In the genomic region with DNA sequence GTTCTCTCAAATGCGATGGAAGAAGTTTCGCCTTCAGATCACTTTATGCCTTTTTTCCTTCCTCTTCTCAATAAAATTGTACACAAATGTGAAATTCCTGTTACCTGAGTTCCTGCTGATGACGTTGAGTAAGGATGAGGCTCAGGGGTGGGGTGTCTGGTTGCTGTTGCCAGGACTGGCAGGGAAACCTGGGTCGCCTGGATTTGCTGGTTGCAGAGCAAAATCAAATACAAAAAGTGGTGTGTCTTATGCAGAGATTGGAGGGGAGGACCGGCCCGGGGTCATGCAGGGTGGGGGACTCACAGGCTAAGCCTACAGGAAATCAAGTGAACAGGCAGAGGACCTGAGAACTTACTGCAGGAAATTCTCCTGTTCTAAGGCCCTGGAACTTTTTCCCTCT, we compare ENCODE assay signal across 17 cellular contexts. TPM values are rescaled to one million over a fixed set of nuclear protein-coding genes. Genes with fewer than 3 reads are reported as not detected.
A peak's percentile ranks its signal among the peaks of the same experiment; 100 is the strongest.
DNase-seq lines count a peak whose midpoint lies in the region; ATAC-seq and TF ChIP-seq lines count a peak whose summit lies in the region.
"Had no signal": no experiment of that assay in that cellular context is flagged by ENCODE, and none has a peak within 500 bp of the region (broad histone marks: within the 10 kb centered on the region; RNA-seq: fewer than 3 reads in every experiment).

No MANE protein-coding gene starts in this region.

- TF ChIP-seq EP300 in SK-N-SH (IDR thresholded peaks at IDR 0.05; ENCODE audit: borderline replicate concordance in 1 of 2, low read depth in 1 of 2, low read length in 1 of 2): no peak

- DNase-seq in SK-N-SH: no peak
- DNase-seq in WTC11 (ENCODE audit: low spot score): no peak
- peak in 1 of 2 donors; percentile 32 for DNase-seq in foreskin keratinocyte
- DNase-seq in prostate gland (ENCODE audit: low spot score): peak; percentile 36
- no peak for DNase-seq in foreskin melanocyte
- no peak for DNase-seq in activated CD8-positive, alpha-beta T cell treated with anti-CD3 and anti-CD28 coated beads for 36 hours
- DNase-seq: activated gamma-delta T cell; cortex of kidney; KG1; NCI-H1092 treated with DMSO at 0.1 percent for 48 hours; NCI-H82; stimulated activated CD4-positive, alpha-beta T cell treated with anti-CD3 and anti-CD28 coated beads, Interleukin-12 subunit alpha, Interleukin-12 subunit beta, amount 100 ng/mL, for 4 hours; stimulated activated naive CD4-positive, alpha-beta T cell had no signal

- no peak overlapping the region for H3K27ac ChIP-seq in SK-N-SH (ENCODE audit: low read depth in 2 of 2, low read length in 1 of 2)
- peak overlapping the region; percentile 60 for H3K27ac ChIP-seq in foreskin keratinocyte
- peak overlapping the region; percentile 69 to 75 for H3K27ac ChIP-seq in prostate gland
- H3K27ac ChIP-seq: 22Rv1 had no signal

- H3K4me1 Mint-ChIP-seq in WTC11: peaks cover 19% of the 10 kb centered on the region
- H3K4me1 Mint-ChIP-seq in activated CD8-positive, alpha-beta T cell treated with anti-CD3 and anti-CD28 coated beads for 36 hours (ENCODE audit: low read depth): peaks cover 15% of the 10 kb centered on the region

- H2AFZ ChIP-seq in SK-N-SH (ENCODE audit: low read depth): no peak overlapping the region

- H3K4me1 ChIP-seq in SK-N-SH (ENCODE audit: control insufficient read depth in 1 of 2, insufficient read depth in 2 of 2, low read depth in 1 of 2, low read length in 1 of 2): no peaks in the 10 kb centered on the region
- H3K4me1 ChIP-seq in foreskin keratinocyte: peaks cover 5% of the 10 kb centered on the region
- H3K4me1 ChIP-seq in prostate gland (replicated peaks): no peaks in the 10 kb centered on the region

- H3K27me3 ChIP-seq in SK-N-SH (ENCODE audit: insufficient read depth) (peaks cover 34% of the 10 kb centered on the region; the same call in 1 of the 2 replicates), foreskin keratinocyte (no peaks in the 10 kb centered on the region), prostate gland (replicated peaks; ENCODE audit: insufficient read depth) (no peaks in the 10 kb centered on the region)

- H3K4me2 ChIP-seq in SK-N-SH: peak overlapping the region; percentile 75; the same call in 1 of the 2 replicates

- H3K4me3 ChIP-seq in SK-N-SH (ENCODE audit: low read depth in 2 of 2, low read length in 1 of 2) (no peak overlapping the region), prostate gland (peak overlapping the region; percentile 22 to 26)

- no peaks in the 10 kb centered on the region for H3F3A ChIP-seq in SK-N-SH (replicated peaks; ENCODE audit: insufficient read depth)

- intact Hi-C loops in prostate gland (cut with DNase I): loop anchor here (5.0 kb wide), 1 partner anchor 49 kb away; no protein-coding TSS in a partner anchor
- intact Hi-C loops in activated CD8-positive, alpha-beta T cell treated with anti-CD3 and anti-CD28 coated beads for 36 hours (cut with micrococcal nuclease): no loop called here

- no peak overlapping the region for H3K27ac Mint-ChIP-seq in WTC11
- H3K27ac Mint-ChIP-seq in activated CD8-positive, alpha-beta T cell treated with anti-CD3 and anti-CD28 coated beads for 36 hours: no peak overlapping the region
- H3K27ac Mint-ChIP-seq: CD14-positive monocyte had no signal

- POLR2A ChIA-PET in SK-N-SH (lab: Yijun Ruan, JAX): no interaction called here
- POLR2A ChIA-PET in WTC11 (lab: Charles Lee): no interaction called here
- POLR2A ChIA-PET in activated CD8-positive, alpha-beta T cell treated with anti-CD3 and anti-CD28 coated beads for 36 hours (lab: Charles Lee): no interaction called here

- no peak for TF ChIP-seq POLR2A in prostate gland (IDR thresholded peaks at IDR 0.05)

- peak overlapping the region; percentile 74 for H3K4me3 Mint-ChIP-seq in WTC11
- H3K4me3 Mint-ChIP-seq in activated CD8-positive, alpha-beta T cell treated with anti-CD3 and anti-CD28 coated beads for 36 hours: no peak overlapping the region

- peaks cover 96% of the 10 kb centered on the region for H3K27me3 Mint-ChIP-seq in WTC11 (ENCODE audit: low read depth)
- peaks cover 3% of the 10 kb centered on the region for H3K27me3 Mint-ChIP-seq in activated CD8-positive, alpha-beta T cell treated with anti-CD3 and anti-CD28 coated beads for 36 hours

- H3K36me3 Mint-ChIP-seq in WTC11: no peaks in the 10 kb centered on the region
- no peaks in the 10 kb centered on the region for H3K36me3 Mint-ChIP-seq in activated CD8-positive, alpha-beta T cell treated with anti-CD3 and anti-CD28 coated beads for 36 hours (ENCODE audit: low read depth)

- H3K9me2 ChIP-seq in SK-N-SH: no peaks in the 10 kb centered on the region

- no peak overlapping the region for H3K9ac ChIP-seq in SK-N-SH

- H3K9me3 Mint-ChIP-seq in WTC11: no peaks in the 10 kb centered on the region
- no peaks in the 10 kb centered on the region for H3K9me3 Mint-ChIP-seq in activated CD8-positive, alpha-beta T cell treated with anti-CD3 and anti-CD28 coated beads for 36 hours

- CTCF ChIA-PET in SK-N-SH (lab: Yijun Ruan, JAX): no interaction called here
- CTCF ChIA-PET in WTC11 (lab: Charles Lee): no interaction called here
- CTCF ChIA-PET in activated CD8-positive, alpha-beta T cell treated with anti-CD3 and anti-CD28 coated beads for 36 hours (lab: Charles Lee): no interaction called here

- H3K36me3 ChIP-seq in SK-N-SH (replicated peaks in 1 of 2; ENCODE audit: control insufficient read depth in 1 of 2, insufficient read depth in 2 of 2, low read length in 1 of 2) (no peaks in the 10 kb centered on the region), prostate gland (no peaks in the 10 kb centered on the region)

- ATAC-seq in SK-N-SH treated with all-trans-retinoic acid at 6 μM for 48 hours (no peak; the same call in 2 of the 3 replicates), WTC11 (peak; percentile 33), foreskin keratinocyte (peak; percentile 65), HG03565 (IDR thresholded peaks at IDR 0.05; ENCODE audit: unreplicated experiment) (no peak)
- no peak for ATAC-seq in activated CD8-positive, alpha-beta T cell treated with anti-CD3 and anti-CD28 coated beads for 36 hours

- TF ChIP-seq RAD21 in SK-N-SH (IDR thresholded peaks at IDR 0.05; ENCODE audit: low read length): no peak

- no peaks in the 10 kb centered on the region for H4K20me1 ChIP-seq in SK-N-SH (ENCODE audit: insufficient read depth)

- H3K79me2 ChIP-seq in SK-N-SH (ENCODE audit: insufficient read depth): no peaks in the 10 kb centered on the region

- H3K9me3 ChIP-seq in SK-N-SH (no peaks in the 10 kb centered on the region), prostate gland (no peaks in the 10 kb centered on the region)

- 19% methylated on average over 6 of the region's 6 CpGs for WGBS in SK-N-SH (ENCODE audit: low lambda C conversion rate)
- WGBS in prostate gland: 31% methylated on average over 6 of the region's 6 CpGs

- no peak for TF ChIP-seq CTCF in SK-N-SH (IDR thresholded peaks at IDR 0.05)
- no peak for TF ChIP-seq CTCF in WTC11 (IDR thresholded peaks at IDR 0.05)
- TF ChIP-seq CTCF in foreskin keratinocyte (conservative IDR thresholded peaks at IDR 0.05): no peak
- TF ChIP-seq CTCF in prostate gland (IDR thresholded peaks at IDR 0.05): no peak
- no peak for TF ChIP-seq CTCF in activated CD8-positive, alpha-beta T cell treated with anti-CD3 and anti-CD28 coated beads for 36 hours (IDR thresholded peaks at IDR 0.05)

TF ChIP-seq in SK-N-SH, 30 proteins besides CTCF, POLR2A, EP300 and RAD21 (continues in another document):
- no peak for TF ChIP-seq GATA2 (CRISPR knock-in tag; IDR thresholded peaks at IDR 0.05)
- TF ChIP-seq USF2 (IDR thresholded peaks at IDR 0.05; ENCODE audit: borderline replicate concordance, low read depth, low read length): no peak
- no peak for TF ChIP-seq SMC3 (IDR thresholded peaks at IDR 0.05; ENCODE audit: low read depth, low read length)
- no peak for TF ChIP-seq JUND (IDR thresholded peaks at IDR 0.05)

TF ChIP-seq in SK-N-SH treated with all-trans-retinoic acid at 6 μM for 48 hours, 23 proteins besides CTCF, POLR2A, EP300 and RAD21 (continues in another document):
- TF ChIP-seq, protein P1, sequence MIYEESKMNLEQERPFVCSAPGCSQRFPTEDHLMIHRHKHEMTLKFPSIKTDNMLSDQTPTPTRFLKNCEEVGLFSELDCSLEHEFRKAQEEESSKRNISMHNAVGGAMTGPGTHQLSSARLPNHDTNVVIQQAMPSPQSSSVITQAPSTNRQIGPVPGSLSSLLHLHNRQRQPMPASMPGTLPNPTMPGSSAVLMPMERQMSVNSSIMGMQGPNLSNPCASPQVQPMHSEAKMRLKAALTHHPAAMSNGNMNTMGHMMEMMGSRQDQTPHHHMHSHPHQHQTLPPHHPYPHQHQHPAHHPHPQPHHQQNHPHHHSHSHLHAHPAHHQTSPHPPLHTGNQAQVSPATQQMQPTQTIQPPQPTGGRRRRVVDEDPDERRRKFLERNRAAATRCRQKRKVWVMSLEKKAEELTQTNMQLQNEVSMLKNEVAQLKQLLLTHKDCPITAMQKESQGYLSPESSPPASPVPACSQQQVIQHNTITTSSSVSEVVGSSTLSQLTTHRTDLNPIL (CRISPR knock-in tag; IDR thresholded peaks at IDR 0.05; ENCODE audit: low read depth): no peak
- TF ChIP-seq ZNF70 (CRISPR knock-in tag; IDR thresholded peaks at IDR 0.05) (no peak), ZFP30 (CRISPR knock-in tag; IDR thresholded peaks at IDR 0.05) (no peak), OSR1 (CRISPR knock-in tag; IDR thresholded peaks at IDR 0.05) (no peak), ZNF8 (CRISPR knock-in tag; IDR thresholded peaks at IDR 0.05) (no peak)

RNA-seq across cellular contexts. Expression of gene ANXA2R, which starts 39.2 kb away (rescaled TPM):
- polyA plus RNA-seq in SK-N-SH (2012; rRNA removed) (1.7 and 1.9 TPM in 2 replicates), foreskin keratinocyte (0.48 and 0.68 TPM in 2 replicates)
- 0.88 and 1.4 TPM in 2 replicates for polyA plus RNA-seq in SK-N-SH (2012; cell fraction: cytosol; rRNA removed)
- polyA plus RNA-seq in SK-N-SH (2012; cell fraction: nucleus; rRNA removed): 3.7 and 5.4 TPM in 2 replicates
- total RNA-seq in WTC11 (2021) (0.72 to 1.1 TPM (median 0.96 TPM) in 3 replicates), foreskin keratinocyte (0.49 and 0.71 TPM in 2 replicates), prostate gland (1 to 10 TPM; 4.5 to 5.3 TPM)
- total RNA-seq in activated CD8-positive, alpha-beta T cell treated with anti-CD3 and anti-CD28 coated beads for 36 hours: 10 to 100 TPM in 1 of 2 experiments, 1 to 10 TPM in 1; 8.0 to 10.4 TPM

Comparison
In these comparisons a context has a peak if more than half of its experiments do, and no peak if none do; other contexts are left out.
1. H3K27ac ChIP-seq: peak in foreskin keratinocyte (single experiment) and prostate gland (2 of 2); none in SK-N-SH (0 of 2).
2. H3K4me3 ChIP-seq: peak in prostate gland (2 of 2); none in SK-N-SH (0 of 2).
3. ATAC-seq: peak in WTC11 (single experiment) and foreskin keratinocyte (single experiment); none in SK-N-SH treated with all-trans-retinoic acid at 6 μM for 48 hours (single experiment), activated CD8-positive, alpha-beta T cell treated with anti-CD3 and anti-CD28 coated beads for 36 hours (single experiment) and HG03565 (single experiment).